Comparison of ENCODE assay signal across 15 cellular contexts in genomic region chr16:89172171-89172900, GRCh38. TPM values are rescaled to one million over a fixed set of nuclear protein-coding genes. Genes with fewer than 3 reads are reported as not detected.
A peak's percentile ranks its signal among the peaks of the same experiment; 100 is the strongest.
DNase-seq lines count a peak whose midpoint lies in the region; ATAC-seq, FAIRE-seq and TF ChIP-seq lines count a peak whose summit lies in the region.
"Had no signal": no experiment of that assay in that cellular context is flagged by ENCODE, and none has a peak within 500 bp of the region (broad histone marks: within the 10 kb centered on the region; RNA-seq: fewer than 3 reads in every experiment).

No MANE protein-coding gene starts in this region.

- TF ChIP-seq RAD21 in IMR-90 (IDR thresholded peaks at IDR 0.05; ENCODE audit: low read length), result no peak

- CTCF ChIA-PET in IMR-90 (lab: Yijun Ruan, JAX), result no interaction called here

- H3K56ac ChIP-seq in IMR-90 (ENCODE audit: extremely low read depth, insufficient read depth, low read length), result no peak overlapping the region

- no peak overlapping the region for H2BK20ac ChIP-seq in IMR-90 (ENCODE audit: low read depth, low read length)

- no peak overlapping the region for H4K5ac ChIP-seq in IMR-90 (ENCODE audit: low read depth, low read length)

- no peak overlapping the region for H4K91ac ChIP-seq in IMR-90 (ENCODE audit: insufficient read depth, low read depth, low read length)

- H2AK9ac ChIP-seq in IMR-90 (replicated peaks; ENCODE audit: low read depth, low read length, poor library complexity), result peak overlapping the region; percentile 76

- peak overlapping the region; percentile 57 for H3K4me3 Mint-ChIP-seq in astrocyte (ENCODE audit: unreplicated experiment)
- H3K4me3 Mint-ChIP-seq in natural killer cell treated with Interleukin-12 subunit alpha and Interleukin-12 subunit beta and Interleukin-15 and Interleukin-18, amount 100 ng/mL, for 72 hours, result no peak overlapping the region
- H3K4me3 Mint-ChIP-seq: activated naive CD4-positive, alpha-beta T cell treated with anti-CD3 and anti-CD28 coated beads, Interleukin-2, amount 10 ng/mL, durations not matched to agents 7 days and 5 days; activated T-cell treated with anti-CD3 and anti-CD28 coated beads, Interleukin-2, amount 50 U/mL, for 4 hours; stimulated activated naive CD8-positive, alpha-beta T cell treated with anti-CD3 and anti-CD28 coated beads, Interleukin-15, Interleukin-2, amounts not matched to agents 100 ng/mL and 50 ng/mL, for 24 hours had no signal

- no peak overlapping the region for H2BK15ac ChIP-seq in IMR-90 (ENCODE audit: low read depth, low read length)

- H3K27ac ChIP-seq in IMR-90 (ENCODE audit: insufficient read depth, low read length), result no peak overlapping the region
- no peak overlapping the region for H3K27ac ChIP-seq in astrocyte (ENCODE audit: low read depth, low read length)
- H3K27ac ChIP-seq in right lobe of liver, result no peak overlapping the region
- H3K27ac ChIP-seq: tibial artery had no signal

- FAIRE-seq in astrocyte (lab: Jason Lieb, UNC), result no peak
- FAIRE-seq: frontal cortex had no signal

- WGBS in IMR-90 (ENCODE audit: extremely low coverage in 2 of 2, insufficient read length in 1 of 2), 2 experiments, result 80% methylated on average over 7 of the region's 19 CpGs; no CpG with 5 or more reads in 1 of the 2 experiments
- WGBS in right lobe of liver (ENCODE audit: insufficient coverage, low coverage, low lambda C conversion rate, missing lambda C conversion rate), result 0% methylated on average over 1 of the region's 19 CpGs

- H3K14ac ChIP-seq in IMR-90 (replicated peaks; ENCODE audit: low read depth, low read length), result no peak overlapping the region

- ATAC-seq in IMR-90 (ENCODE audit: low read depth) (no peak), right lobe of liver (peak in 2 of 4 donors; percentile 19 to 32)
- ATAC-seq in natural killer cell treated with Interleukin-12 subunit alpha and Interleukin-12 subunit beta and Interleukin-15 and Interleukin-18, amount 100 ng/mL, for 72 hours, result no peak

- no peaks in the 10 kb centered on the region for H3K9me1 ChIP-seq in IMR-90 (ENCODE audit: insufficient read depth, low read length)

- H3K4me1 Mint-ChIP-seq in astrocyte (ENCODE audit: low read depth, unreplicated experiment), result no peaks in the 10 kb centered on the region
- H3K4me1 Mint-ChIP-seq in natural killer cell treated with Interleukin-12 subunit alpha and Interleukin-12 subunit beta and Interleukin-15 and Interleukin-18, amount 100 ng/mL, for 72 hours (ENCODE audit: low read depth in 2 of 2), result peaks cover 6 to 8% of the 10 kb centered on the region in 2 donors

- H3K9me3 Mint-ChIP-seq in astrocyte (ENCODE audit: unreplicated experiment), result no peaks in the 10 kb centered on the region
- no peaks in the 10 kb centered on the region for H3K9me3 Mint-ChIP-seq in natural killer cell treated with Interleukin-12 subunit alpha and Interleukin-12 subunit beta and Interleukin-15 and Interleukin-18, amount 100 ng/mL, for 72 hours
- H3K9me3 Mint-ChIP-seq: activated naive CD4-positive, alpha-beta T cell treated with anti-CD3 and anti-CD28 coated beads, Interleukin-2, amount 10 ng/mL, durations not matched to agents 7 days and 5 days; activated T-cell treated with anti-CD3 and anti-CD28 coated beads, Interleukin-2, amount 50 U/mL, for 4 hours; H9; naive thymus-derived CD4-positive, alpha-beta T cell; stimulated activated naive CD8-positive, alpha-beta T cell treated with anti-CD3 and anti-CD28 coated beads, Interleukin-15, Interleukin-2, amounts not matched to agents 100 ng/mL and 50 ng/mL, for 24 hours had no signal

- H3K4me1 ChIP-seq in IMR-90 (ENCODE audit: control insufficient read depth, insufficient read depth, low read length), result peaks cover 3% of the 10 kb centered on the region; the same call in 1 of the 2 replicates
- H3K4me1 ChIP-seq in astrocyte (ENCODE audit: insufficient read depth, low read length), result peaks cover under 1% of the 10 kb centered on the region
- H3K4me1 ChIP-seq in right lobe of liver, result peaks cover 0 to 5% (median 0%) of the 10 kb centered on the region in 4 donors
- peaks cover 46% of the 10 kb centered on the region for H3K4me1 ChIP-seq in skeletal muscle satellite cell (ENCODE audit: control insufficient read depth, insufficient read depth, low read length)

- no peaks in the 10 kb centered on the region for H3K36me3 ChIP-seq in IMR-90 (ENCODE audit: control insufficient read depth, insufficient read depth, low read length)
- no peaks in the 10 kb centered on the region for H3K36me3 ChIP-seq in astrocyte (ENCODE audit: insufficient read depth, low read length)
- no peaks in the 10 kb centered on the region for H3K36me3 ChIP-seq in right lobe of liver
- H3K36me3 ChIP-seq in skeletal muscle satellite cell (ENCODE audit: insufficient read depth, low read length), result no peaks in the 10 kb centered on the region
- H3K36me3 ChIP-seq: tibial artery had no signal

- in situ Hi-C loops in IMR-90 (cut with MboI; ENCODE audit: low sequenced_read_pairs), result no loop called here

- H2BK5ac ChIP-seq in IMR-90 (ENCODE audit: low read depth, low read length, poor library complexity, severe bottlenecking), result no peak overlapping the region

- H2AFZ ChIP-seq in IMR-90 (replicated peaks; ENCODE audit: low read length, poor library complexity) (no peak overlapping the region), astrocyte (ENCODE audit: low read depth, low read length) (no peak overlapping the region)

- H3K27me3 ChIP-seq in IMR-90 (ENCODE audit: control insufficient read depth, insufficient read depth, low read length) (peaks cover 49% of the 10 kb centered on the region), astrocyte (ENCODE audit: insufficient read depth, low read length) (no peaks in the 10 kb centered on the region), right lobe of liver (peaks cover 0 to 9% of the 10 kb centered on the region in 2 donors), skeletal muscle satellite cell (ENCODE audit: control insufficient read depth, insufficient read depth, low read length) (no peaks in the 10 kb centered on the region)

- no peak overlapping the region for H3K18ac ChIP-seq in IMR-90 (ENCODE audit: low read depth, low read length)

- H3K36me3 Mint-ChIP-seq in astrocyte (ENCODE audit: low read depth, unreplicated experiment), result no peaks in the 10 kb centered on the region
- H3K36me3 Mint-ChIP-seq in natural killer cell treated with Interleukin-12 subunit alpha and Interleukin-12 subunit beta and Interleukin-15 and Interleukin-18, amount 100 ng/mL, for 72 hours, result no peaks in the 10 kb centered on the region
- H3K36me3 Mint-ChIP-seq: activated naive CD4-positive, alpha-beta T cell treated with anti-CD3 and anti-CD28 coated beads, Interleukin-2, amount 10 ng/mL, durations not matched to agents 7 days and 5 days; naive thymus-derived CD4-positive, alpha-beta T cell had no signal

- TF ChIP-seq CTCF in IMR-90 (conservative IDR thresholded peaks at IDR 0.05; ENCODE audit: low read depth, low read length) (no peak), astrocyte (IDR thresholded peaks at IDR 0.05; ENCODE audit: insufficient read depth, low read depth, low read length) (no peak), right lobe of liver (IDR thresholded peaks at IDR 0.05) (no peak)

- no peak overlapping the region for H3K4me3 ChIP-seq in IMR-90 (ENCODE audit: insufficient read depth, low read depth, low read length)
- no peak overlapping the region for H3K4me3 ChIP-seq in astrocyte (ENCODE audit: insufficient read depth, low read depth, low read length)
- H3K4me3 ChIP-seq in right lobe of liver, result no peak overlapping the region
- peak overlapping the region; percentile 81 for H3K4me3 ChIP-seq in skeletal muscle satellite cell (ENCODE audit: low read length)

- no peaks in the 10 kb centered on the region for H3K79me2 ChIP-seq in astrocyte (ENCODE audit: insufficient read depth, low read length)

- no peak for DNase-seq in IMR-90
- DNase-seq in astrocyte (ENCODE audit: low read depth), result no peak
- DNase-seq in right lobe of liver, result peak in 2 of 3 donors; percentile 21 to 55
- DNase-seq in T-helper 9 cell, result no peak
- DNase-seq in natural killer cell treated with Interleukin-12 subunit alpha and Interleukin-12 subunit beta and Interleukin-15 and Interleukin-18, amount 100 ng/mL, for 72 hours (ENCODE audit: low spot score), result no peak
- no peak for DNase-seq in NCI-H69 (lab: John Stamatoyannopoulos, UW)

- H3K79me1 ChIP-seq in IMR-90 (ENCODE audit: low read depth in 1 of 2, low read length in 2 of 2), result no peaks in the 10 kb centered on the region

- no peak overlapping the region for H2BK120ac ChIP-seq in IMR-90 (ENCODE audit: low read depth, low read length)

- no peak overlapping the region for H3K27ac Mint-ChIP-seq in astrocyte (ENCODE audit: unreplicated experiment)
- no peak overlapping the region for H3K27ac Mint-ChIP-seq in natural killer cell treated with Interleukin-12 subunit alpha and Interleukin-12 subunit beta and Interleukin-15 and Interleukin-18, amount 100 ng/mL, for 72 hours
- H3K27ac Mint-ChIP-seq: activated naive CD4-positive, alpha-beta T cell treated with anti-CD3 and anti-CD28 coated beads, Interleukin-2, amount 10 ng/mL, durations not matched to agents 7 days and 5 days; H9; stimulated activated naive CD8-positive, alpha-beta T cell treated with anti-CD3 and anti-CD28 coated beads, Interleukin-15, Interleukin-2, amounts not matched to agents 100 ng/mL and 50 ng/mL, for 24 hours had no signal

- POLR2A ChIA-PET in IMR-90 (lab: Charles Lee; ENCODE audit: unreplicated experiment), result no interaction called here

- intact Hi-C loops in IMR-90 (cut with micrococcal nuclease) (no loop called here), right lobe of liver (cut with DNase I) (no loop called here)

- TF ChIP-seq POLR2A in IMR-90 (IDR thresholded peaks at IDR 0.05; ENCODE audit: low read depth, low read length) (no peak), right lobe of liver (IDR thresholded peaks at IDR 0.05) (no peak)

- no TSS peak for BruUV-seq in IMR-90 (replicated peaks; lab: Mats Ljungman, UMichigan)

- no peak overlapping the region for H2AK5ac ChIP-seq in IMR-90 (ENCODE audit: low read depth, low read length)

- H3K9ac ChIP-seq in IMR-90 (ENCODE audit: low read depth, low read length) (no peak overlapping the region), astrocyte (ENCODE audit: low read length) (no peak overlapping the region), skeletal muscle satellite cell (ENCODE audit: low read depth, low read length) (peak overlapping the region; percentile 85)

- H3K23ac ChIP-seq in IMR-90 (ENCODE audit: low read depth, low read length), result no peak overlapping the region

- H3K4ac ChIP-seq in IMR-90 (ENCODE audit: low read depth, low read length), result no peak overlapping the region

- H4K20me1 ChIP-seq in IMR-90 (ENCODE audit: insufficient read depth, low read length) (no peaks in the 10 kb centered on the region; the same call in 1 of the 2 replicates), astrocyte (ENCODE audit: insufficient read depth, low read length) (no peaks in the 10 kb centered on the region)

- dilution Hi-C loops in IMR-90 (cut with HindIII; ENCODE audit: low sequenced_read_pairs, unreplicated experiment), result no loop called here

- no peak overlapping the region for H4K8ac ChIP-seq in IMR-90 (ENCODE audit: low read depth in 2 of 2, low read length in 2 of 2)

- H3K4me2 ChIP-seq in IMR-90 (ENCODE audit: low read depth, low read length) (no peak overlapping the region), astrocyte (ENCODE audit: low read length) (no peak overlapping the region), skeletal muscle satellite cell (ENCODE audit: low read length) (peak overlapping the region; percentile 90)

- peaks cover 16% of the 10 kb centered on the region for H3K27me3 Mint-ChIP-seq in astrocyte (ENCODE audit: low read depth, unreplicated experiment)
- no peaks in the 10 kb centered on the region for H3K27me3 Mint-ChIP-seq in natural killer cell treated with Interleukin-12 subunit alpha and Interleukin-12 subunit beta and Interleukin-15 and Interleukin-18, amount 100 ng/mL, for 72 hours
- H3K27me3 Mint-ChIP-seq: stimulated activated naive CD8-positive, alpha-beta T cell treated with anti-CD3 and anti-CD28 coated beads, Interleukin-15, Interleukin-2, amounts not matched to agents 100 ng/mL and 50 ng/mL, for 24 hours had no signal

- no peaks in the 10 kb centered on the region for H3K9me3 ChIP-seq in IMR-90 (ENCODE audit: control insufficient read depth, insufficient read depth, low read length)
- no peaks in the 10 kb centered on the region for H3K9me3 ChIP-seq in astrocyte (ENCODE audit: insufficient read depth, low read depth, low read length)
- no peaks in the 10 kb centered on the region for H3K9me3 ChIP-seq in right lobe of liver
- no peaks in the 10 kb centered on the region for H3K9me3 ChIP-seq in skeletal muscle satellite cell (replicated peaks; ENCODE audit: low read length)
- H3K9me3 ChIP-seq: Caco-2, tibial artery had no signal

RNA-seq across cellular contexts. Expression of gene CDH15, which starts 0.8 kb away (rescaled TPM):
- total RNA-seq in IMR-90 (2012; rRNA removed) (0.18 and 0.28 TPM in 2 replicates), astrocyte (0.17 and 0.18 TPM in 2 replicates), right lobe of liver (1 to 10 TPM in 1 of 6 experiments, under 1 TPM in 4, not detected in 1; 0.12 to 3.3 (median 0.15) TPM)
- 0.62 and 0.65 TPM in 2 replicates for polyA plus RNA-seq in IMR-90 (2012; rRNA removed)
- 0.74 and 0.78 TPM in 2 replicates for polyA plus RNA-seq in IMR-90 (2012; cell fraction: cytosol; rRNA removed)
- polyA plus RNA-seq in IMR-90 (2012; cell fraction: nucleus; rRNA removed; ENCODE audit: low replicate concordance), result 0.42 and 0.99 TPM in 2 replicates
- total RNA-seq in skeletal muscle satellite cell (2012; rRNA removed), result 2.5 and 17.0 TPM in 2 replicates
- not detected for total RNA-seq in natural killer cell treated with Interleukin-12 subunit alpha and Interleukin-12 subunit beta and Interleukin-15 and Interleukin-18, amount 100 ng/mL, for 72 hours
- total RNA-seq: activated T-cell treated with anti-CD3 and anti-CD28 coated beads, Interleukin-2, amount 50 U/mL, for 4 hours; Caco-2; naive thymus-derived CD4-positive, alpha-beta T cell had no signal
- polyA plus RNA-seq: naive thymus-derived CD4-positive, alpha-beta T cell had no signal

RNA-seq across cellular contexts. Expression of gene SLC22A31, which starts 28.0 kb away (rescaled TPM):
- total RNA-seq in IMR-90 (2012; rRNA removed) (0.18 and 0.56 TPM in 2 replicates), astrocyte (0.58 and 1.3 TPM in 2 replicates), right lobe of liver (10 to 100 TPM in 2 of 6 experiments, 1 to 10 TPM in 1, under 1 TPM in 1, not detected in 2; 0.19 to 19.3 (median 6.8) TPM)
- 5.0 and 5.5 TPM in 2 replicates for polyA plus RNA-seq in IMR-90 (2012; rRNA removed)
- polyA plus RNA-seq in IMR-90 (2012; cell fraction: cytosol; rRNA removed), result 2.8 and 4.2 TPM in 2 replicates
- polyA plus RNA-seq in IMR-90 (2012; cell fraction: nucleus; rRNA removed; ENCODE audit: low replicate concordance), result 48.5 and 137 TPM in 2 replicates
- 0.76 and 1.7 TPM in 2 replicates for total RNA-seq in skeletal muscle satellite cell (2012; rRNA removed)
- 1 to 10 TPM in 1 of 2 donors, under 1 TPM in 1; 0.53 to 1.2 TPM for total RNA-seq in natural killer cell treated with Interleukin-12 subunit alpha and Interleukin-12 subunit beta and Interleukin-15 and Interleukin-18, amount 100 ng/mL, for 72 hours
- total RNA-seq: frontal cortex had no signal

RNA-seq across cellular contexts. Expression of gene ZNF778, which starts 45.2 kb away (rescaled TPM):
- 8.3 and 9.9 TPM in 2 replicates for total RNA-seq in IMR-90 (2012; rRNA removed)
- 4.1 and 5.6 TPM in 2 replicates for polyA plus RNA-seq in IMR-90 (2012; rRNA removed)
- 1.6 and 2.1 TPM in 2 replicates for polyA plus RNA-seq in IMR-90 (2012; cell fraction: cytosol; rRNA removed)
- 10.5 and 11.8 TPM in 2 replicates for polyA plus RNA-seq in IMR-90 (2012; cell fraction: nucleus; rRNA removed; ENCODE audit: low replicate concordance)
- total RNA-seq in astrocyte, result 12.2 and 15.5 TPM in 2 replicates
- 10 to 100 TPM in 1 of 6 experiments, 1 to 10 TPM in 5; 2.3 to 11.2 (median 3.1) TPM for total RNA-seq in right lobe of liver
- total RNA-seq in skeletal muscle satellite cell (2012; rRNA removed), result 7.9 and 10.7 TPM in 2 replicates
- 10 to 100 TPM in 1 of 2 donors, 1 to 10 TPM in 1; 7.5 to 23.3 TPM for total RNA-seq in natural killer cell treated with Interleukin-12 subunit alpha and Interleukin-12 subunit beta and Interleukin-15 and Interleukin-18, amount 100 ng/mL, for 72 hours

Comparison
In these comparisons a context has a peak if more than half of its experiments do, and no peak if none do; other contexts are left out.
1. DNase-seq: peak in right lobe of liver (2 of 3); none in IMR-90 (single experiment), astrocyte (single experiment), T-helper 9 cell (single experiment), natural killer cell treated with Interleukin-12 subunit alpha and Interleukin-12 subunit beta and Interleukin-15 and Interleukin-18, amount 100 ng/mL, for 72 hours (single experiment) and NCI-H69 (single experiment).